In genomic region chr9:121473229-121473628, GRCh38 we compare ENCODE assay signal across 22 cellular contexts. TPM values are rescaled to one million over a fixed set of nuclear protein-coding genes. Genes with fewer than 3 reads are reported as not detected.
"Had no signal": no experiment of that assay in that cellular context is flagged by ENCODE, and none has a peak within 500 bp of the region (broad histone marks: within the 10 kb centered on the region; RNA-seq: fewer than 3 reads in every experiment).

No MANE protein-coding gene starts in this region.

- DNase-seq: KBM-7, NCI-H1092, NCI-H1105 treated with DMSO at 0.1 percent for 48 hours, NCI-H1417 treated with DMSO at 0.1 percent for 48 hours, NCI-H146, NCI-H187, NCI-H2029, NCI-H2081 treated with DMSO at 0.1 percent for 48 hours, NCI-H2171, NCI-H226, NCI-H446, NCI-H510A, NCI-H524 treated with DMSO at 0.1 percent for 48 hours, NCI-H69, NCI-H774, RPMI8226, SHP77, SK-N-SH had no signal

- H3K9me3 ChIP-seq: SK-N-SH had no signal

- H3K4me2 ChIP-seq: SK-N-SH had no signal

- H3K9ac ChIP-seq: SK-N-SH had no signal

- H3K9me2 ChIP-seq: SK-N-SH had no signal

RNA-seq across cellular contexts. Expression of gene GGTA1, which starts 26.4 kb away (rescaled TPM):
- total RNA-seq: HT-29, LHCN-M2, MCF 10A, SK-MEL-5 had no signal
